ENCODE assay signal across 32 cellular contexts in the genomic region with DNA sequence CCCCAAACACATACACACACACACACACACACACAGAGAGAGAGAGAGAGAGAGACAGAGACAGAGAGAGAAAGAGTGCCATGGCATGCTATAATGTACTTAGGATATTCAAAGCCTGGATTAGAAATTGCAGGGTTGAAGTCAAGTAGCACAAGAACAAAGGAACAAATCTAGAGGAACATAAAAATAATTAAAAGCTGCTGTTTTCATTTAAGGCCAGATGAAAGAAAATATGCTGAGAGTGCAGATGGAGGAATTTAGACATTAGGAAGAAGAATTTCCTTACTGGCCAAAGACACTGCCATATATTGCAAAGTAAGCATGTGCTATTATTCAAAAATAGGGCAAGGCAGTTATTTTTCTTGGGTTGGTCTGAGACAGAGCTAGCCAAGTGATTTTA. TPM values are rescaled to one million over a fixed set of nuclear protein-coding genes. Genes with fewer than 3 reads are reported as not detected.
"Had no signal": no experiment of that assay in that cellular context is flagged by ENCODE, and none has a peak within 500 bp of the region (broad histone marks: within the 10 kb centered on the region; RNA-seq: fewer than 3 reads in every experiment).

No MANE protein-coding gene starts in this region.

- H3K4me1 ChIP-seq: ascending aorta, breast epithelium, esophagus muscularis mucosa, gastrocnemius medialis, heart left ventricle had no signal

- ATAC-seq: activated CD4-positive, CD25-positive, alpha-beta regulatory T cell treated with anti-CD3 and anti-CD28 coated beads, Interleukin-2, amount 50 U/mL, for 24 hours; activated CD8-positive, alpha-beta T cell treated with anti-CD3 and anti-CD28 coated beads for 36 hours; activated naive CD8-positive, alpha-beta T cell treated with anti-CD3 and anti-CD28 coated beads, Interleukin-2, amount 50 U/mL, for 24 hours; activated T-cell treated with anti-CD3 and anti-CD28 coated beads, Interleukin-2, amount 50 U/mL, for 4 hours; activated T-helper 17 cell treated with anti-CD3 and anti-CD28 coated beads, Interleukin-2, amount 50 U/mL, for 72 hours; gastrocnemius medialis; heart left ventricle; T-helper 17 cell had no signal

- H3K36me3 ChIP-seq: ascending aorta, breast epithelium, cardiac muscle cell, esophagus muscularis mucosa, gastrocnemius medialis, heart left ventricle, WERI-Rb-1 had no signal

- H3K27ac ChIP-seq: ascending aorta, breast epithelium, cardiac muscle cell, coronary artery, dorsolateral prefrontal cortex, esophagus muscularis mucosa, gastrocnemius medialis, heart left ventricle, WERI-Rb-1 had no signal

- DNase-seq: activated B cell treated with CpG ODN at 0.5 μM for 24 hours; activated CD4-positive, alpha-beta T cell treated with anti-CD3 and anti-CD28 coated beads for 48 hours; activated CD4-positive, alpha-beta T cell treated with anti-CD3 and anti-CD28 coated beads, Interleukin-2, amount 50 U/mL, for 1 hour; activated CD4-positive, alpha-beta T cell treated with anti-CD3 and anti-CD28 coated beads, Interleukin-2, amount 50 U/mL, for 48 hours; activated CD8-positive, alpha-beta memory T cell treated with anti-CD3 and anti-CD28 coated beads for 24 hours; activated CD8-positive, alpha-beta T cell treated with anti-CD3 and anti-CD28 coated beads for 36 hours; activated effector memory CD4-positive, alpha-beta T cell treated with Interleukin-2 at 50 U/mL for 16 hours; activated gamma-delta T cell treated with Interleukin-2 at 50 U/mL for 16 hours; activated naive CD4-positive, alpha-beta T cell treated with Interleukin-2 at 50 U/mL for 16 hours; activated naive CD8-positive, alpha-beta T cell treated with anti-CD3 and anti-CD28 coated beads for 36 hours; activated naive CD8-positive, alpha-beta T cell treated with anti-CD3 and anti-CD28 coated beads, Interleukin-2, amount 50 U/mL, for 24 hours; activated T-cell treated with anti-CD3 and anti-CD28 coated beads, Interleukin-2, amount 50 U/mL, for 4 hours; central memory CD4-positive, alpha-beta T cell; dorsolateral prefrontal cortex; effector memory CD4-positive, alpha-beta T cell; endodermal cell; foreskin fibroblast; gastrocnemius medialis; glutamatergic neuron; heart left ventricle; hypothalamus; T-helper 17 cell; T1000; WERI-Rb-1 had no signal

- H3K4me3 ChIP-seq: ascending aorta, breast epithelium, cardiac muscle cell, coronary artery, dorsolateral prefrontal cortex, esophagus muscularis mucosa, gastrocnemius medialis, heart left ventricle had no signal

- H3K27me3 ChIP-seq: ascending aorta, breast epithelium, cardiac muscle cell, dorsolateral prefrontal cortex, esophagus muscularis mucosa, gastrocnemius medialis, heart left ventricle had no signal

RNA-seq across cellular contexts. Expression of a gene that starts 31.7 kb away (rescaled TPM):
- total RNA-seq: activated B cell treated with CpG ODN at 0.5 μM for 24 hours; activated CD8-positive, alpha-beta T cell treated with anti-CD3 and anti-CD28 coated beads for 36 hours; activated naive CD8-positive, alpha-beta T cell treated with anti-CD3 and anti-CD28 coated beads for 36 hours; activated T-cell treated with anti-CD3 and anti-CD28 coated beads, Interleukin-2, amount 50 U/mL, for 4 hours; activated T-helper 17 cell treated with anti-CD3 and anti-CD28 coated beads, Interleukin-2, amount 50 U/mL, for 72 hours; ascending aorta; cerebellum; gastrocnemius medialis had no signal
